1 cellular context compared by ENCODE assay signal in the genomic region with DNA sequence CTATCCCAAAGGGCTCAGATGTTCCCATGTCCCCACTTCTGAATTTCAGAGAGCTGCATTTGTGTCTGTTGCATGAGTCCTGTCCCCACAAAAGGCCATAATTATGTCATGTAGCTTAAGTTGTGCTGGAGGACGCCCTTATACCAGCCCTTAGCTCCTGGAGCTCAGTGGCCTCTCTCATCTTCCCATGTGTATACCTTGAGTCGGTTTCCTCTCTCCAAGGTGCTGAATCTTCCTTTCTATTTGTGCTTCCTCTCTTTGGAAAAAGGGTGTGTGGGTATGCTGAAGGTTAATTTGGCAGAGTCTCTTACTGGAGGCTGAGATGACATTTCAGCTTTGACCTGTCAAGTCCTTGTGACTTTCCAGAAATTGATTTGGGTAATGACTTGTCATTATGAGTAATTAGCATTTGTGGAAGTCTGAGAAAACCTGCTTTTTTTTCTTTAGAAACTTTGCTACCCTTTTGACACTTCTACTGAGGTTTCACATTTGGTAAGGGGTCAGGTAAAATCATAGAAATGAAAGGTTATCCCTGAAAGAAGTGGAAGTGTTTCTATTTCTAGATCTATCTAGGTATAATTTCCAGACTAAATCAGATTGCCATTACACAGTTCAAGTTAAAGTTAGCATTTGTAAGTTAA.
TF ChIP-seq lines count a peak whose summit lies in the region.

No MANE protein-coding gene starts in this region.

TF ChIP-seq in GM23338, 12 proteins besides CTCF, POLR2A, EP300 and RAD21 (continued from another document):
- TF ChIP-seq, protein P1, sequence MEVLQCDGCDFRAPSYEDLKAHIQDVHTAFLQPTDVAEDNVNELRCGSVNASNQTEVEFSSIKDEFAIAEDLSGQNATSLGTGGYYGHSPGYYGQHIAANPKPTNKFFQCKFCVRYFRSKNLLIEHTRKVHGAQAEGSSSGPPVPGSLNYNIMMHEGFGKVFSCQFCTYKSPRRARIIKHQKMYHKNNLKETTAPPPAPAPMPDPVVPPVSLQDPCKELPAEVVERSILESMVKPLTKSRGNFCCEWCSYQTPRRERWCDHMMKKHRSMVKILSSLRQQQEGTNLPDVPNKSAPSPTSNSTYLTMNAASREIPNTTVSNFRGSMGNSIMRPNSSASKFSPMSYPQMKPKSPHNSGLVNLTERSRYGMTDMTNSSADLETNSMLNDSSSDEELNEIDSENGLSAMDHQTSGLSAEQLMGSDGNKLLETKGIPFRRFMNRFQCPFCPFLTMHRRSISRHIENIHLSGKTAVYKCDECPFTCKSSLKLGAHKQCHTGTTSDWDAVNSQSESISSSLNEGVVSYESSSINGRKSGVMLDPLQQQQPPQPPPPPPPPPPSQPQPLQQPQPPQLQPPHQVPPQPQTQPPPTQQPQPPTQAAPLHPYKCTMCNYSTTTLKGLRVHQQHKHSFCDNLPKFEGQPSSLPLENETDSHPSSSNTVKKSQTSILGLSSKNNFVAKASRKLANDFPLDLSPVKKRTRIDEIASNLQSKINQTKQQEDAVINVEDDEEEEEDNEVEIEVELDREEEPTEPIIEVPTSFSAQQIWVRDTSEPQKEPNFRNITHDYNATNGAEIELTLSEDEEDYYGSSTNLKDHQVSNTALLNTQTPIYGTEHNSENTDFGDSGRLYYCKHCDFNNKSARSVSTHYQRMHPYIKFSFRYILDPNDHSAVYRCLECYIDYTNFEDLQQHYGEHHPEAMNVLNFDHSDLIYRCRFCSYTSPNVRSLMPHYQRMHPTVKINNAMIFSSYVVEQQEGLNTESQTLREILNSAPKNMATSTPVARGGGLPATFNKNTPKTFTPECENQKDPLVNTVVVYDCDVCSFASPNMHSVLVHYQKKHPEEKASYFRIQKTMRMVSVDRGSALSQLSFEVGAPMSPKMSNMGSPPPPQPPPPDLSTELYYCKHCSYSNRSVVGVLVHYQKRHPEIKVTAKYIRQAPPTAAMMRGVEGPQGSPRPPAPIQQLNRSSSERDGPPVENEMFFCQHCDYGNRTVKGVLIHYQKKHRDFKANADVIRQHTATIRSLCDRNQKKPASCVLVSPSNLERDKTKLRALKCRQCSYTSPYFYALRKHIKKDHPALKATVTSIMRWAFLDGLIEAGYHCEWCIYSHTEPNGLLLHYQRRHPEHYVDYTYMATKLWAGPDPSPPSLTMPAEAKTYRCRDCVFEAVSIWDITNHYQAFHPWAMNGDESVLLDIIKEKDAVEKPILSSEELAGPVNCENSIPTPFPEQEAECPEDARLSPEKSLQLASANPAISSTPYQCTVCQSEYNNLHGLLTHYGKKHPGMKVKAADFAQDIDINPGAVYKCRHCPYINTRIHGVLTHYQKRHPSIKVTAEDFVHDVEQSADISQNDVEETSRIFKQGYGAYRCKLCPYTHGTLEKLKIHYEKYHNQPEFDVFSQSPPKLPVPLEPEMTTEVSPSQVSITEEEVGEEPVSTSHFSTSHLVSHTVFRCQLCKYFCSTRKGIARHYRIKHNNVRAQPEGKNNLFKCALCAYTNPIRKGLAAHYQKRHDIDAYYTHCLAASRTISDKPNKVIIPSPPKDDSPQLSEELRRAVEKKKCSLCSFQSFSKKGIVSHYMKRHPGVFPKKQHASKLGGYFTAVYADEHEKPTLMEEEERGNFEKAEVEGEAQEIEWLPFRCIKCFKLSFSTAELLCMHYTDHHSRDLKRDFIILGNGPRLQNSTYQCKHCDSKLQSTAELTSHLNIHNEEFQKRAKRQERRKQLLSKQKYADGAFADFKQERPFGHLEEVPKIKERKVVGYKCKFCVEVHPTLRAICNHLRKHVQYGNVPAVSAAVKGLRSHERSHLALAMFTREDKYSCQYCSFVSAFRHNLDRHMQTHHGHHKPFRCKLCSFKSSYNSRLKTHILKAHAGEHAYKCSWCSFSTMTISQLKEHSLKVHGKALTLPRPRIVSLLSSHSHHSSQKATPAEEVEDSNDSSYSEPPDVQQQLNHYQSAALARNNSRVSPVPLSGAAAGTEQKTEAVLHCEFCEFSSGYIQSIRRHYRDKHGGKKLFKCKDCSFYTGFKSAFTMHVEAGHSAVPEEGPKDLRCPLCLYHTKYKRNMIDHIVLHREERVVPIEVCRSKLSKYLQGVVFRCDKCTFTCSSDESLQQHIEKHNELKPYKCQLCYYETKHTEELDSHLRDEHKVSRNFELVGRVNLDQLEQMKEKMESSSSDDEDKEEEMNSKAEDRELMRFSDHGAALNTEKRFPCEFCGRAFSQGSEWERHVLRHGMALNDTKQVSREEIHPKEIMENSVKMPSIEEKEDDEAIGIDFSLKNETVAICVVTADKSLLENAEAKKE (CRISPR knock-in tag; IDR thresholded peaks at IDR 0.05), result no peak
